ENCODE assay signal across 1 cellular context in the genomic region with DNA sequence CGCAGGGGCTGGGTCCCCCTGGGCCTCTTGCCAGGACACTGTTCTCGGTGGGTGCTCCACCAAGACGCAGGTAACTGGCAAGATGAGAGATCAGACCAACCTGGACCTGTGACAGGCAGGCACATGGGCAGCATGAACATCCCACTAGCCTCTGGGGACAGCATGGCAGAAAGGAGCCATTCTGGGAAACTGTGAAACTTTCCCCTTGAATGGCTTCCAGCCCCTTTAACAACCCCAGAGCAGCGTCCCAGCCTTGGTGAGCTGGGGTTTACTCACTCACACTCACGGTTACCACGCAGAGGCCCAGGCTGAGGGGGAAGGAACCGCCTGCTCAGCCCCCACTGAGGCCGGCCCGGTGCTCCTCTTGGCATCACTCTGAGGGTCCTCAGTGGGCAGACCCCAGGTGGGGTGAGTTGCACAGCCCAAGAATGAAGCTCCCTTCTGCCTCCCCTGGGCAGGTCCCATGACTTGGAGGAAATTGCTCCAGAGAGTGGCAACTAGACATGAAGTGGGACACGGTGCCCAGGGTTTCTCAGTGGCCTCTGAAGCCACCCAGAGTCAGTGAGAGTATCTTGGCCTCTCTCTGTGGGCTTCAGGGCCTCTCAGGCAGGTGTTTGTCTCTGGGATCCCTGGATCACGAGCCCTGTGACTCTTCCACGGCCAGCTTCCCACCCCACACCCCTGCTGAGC.
A peak's percentile ranks its signal among the peaks of the same experiment; 100 is the strongest.
TF ChIP-seq lines count a peak whose summit lies in the region.

No MANE protein-coding gene starts in this region.

TF ChIP-seq in GM12878, 131 proteins besides CTCF, POLR2A, EP300 and RAD21 (continued from another document):
- TF ChIP-seq GATAD2B (conservative IDR thresholded peaks at IDR 0.05; ENCODE audit: low read depth) = no peak; the same call in 1 of the 2 replicates
- TF ChIP-seq NFIC (IDR thresholded peaks at IDR 0.05; ENCODE audit: low read depth, low read length) = no peak
- no peak for TF ChIP-seq KAT2A (conservative IDR thresholded peaks at IDR 0.05; ENCODE audit: control insufficient read depth, low read depth, low read length)
- peak; percentile 38 for TF ChIP-seq MEF2B (IDR thresholded peaks at IDR 0.05; ENCODE audit: partially characterized antibody, poor library complexity, severe bottlenecking)
- TF ChIP-seq NR2F1 (conservative IDR thresholded peaks at IDR 0.05) = no peak
- 0 out of 2 replicates have a peak, but pooled peaks have one; percentile 17 for TF ChIP-seq TCF12 (IDR thresholded peaks at IDR 0.05; ENCODE audit: low read depth, low read length)
- TF ChIP-seq, protein P1, sequence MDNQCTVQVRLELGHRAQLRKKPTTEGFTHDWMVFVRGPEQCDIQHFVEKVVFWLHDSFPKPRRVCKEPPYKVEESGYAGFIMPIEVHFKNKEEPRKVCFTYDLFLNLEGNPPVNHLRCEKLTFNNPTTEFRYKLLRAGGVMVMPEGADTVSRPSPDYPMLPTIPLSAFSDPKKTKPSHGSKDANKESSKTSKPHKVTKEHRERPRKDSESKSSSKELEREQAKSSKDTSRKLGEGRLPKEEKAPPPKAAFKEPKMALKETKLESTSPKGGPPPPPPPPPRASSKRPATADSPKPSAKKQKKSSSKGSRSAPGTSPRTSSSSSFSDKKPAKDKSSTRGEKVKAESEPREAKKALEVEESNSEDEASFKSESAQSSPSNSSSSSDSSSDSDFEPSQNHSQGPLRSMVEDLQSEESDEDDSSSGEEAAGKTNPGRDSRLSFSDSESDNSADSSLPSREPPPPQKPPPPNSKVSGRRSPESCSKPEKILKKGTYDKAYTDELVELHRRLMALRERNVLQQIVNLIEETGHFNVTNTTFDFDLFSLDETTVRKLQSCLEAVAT (IDR thresholded peaks at IDR 0.05) = no peak
- peak; percentile 92; the same call in 1 of the 2 replicates for TF ChIP-seq CHD4 (IDR thresholded peaks at IDR 0.05)
- TF ChIP-seq, protein P2, sequence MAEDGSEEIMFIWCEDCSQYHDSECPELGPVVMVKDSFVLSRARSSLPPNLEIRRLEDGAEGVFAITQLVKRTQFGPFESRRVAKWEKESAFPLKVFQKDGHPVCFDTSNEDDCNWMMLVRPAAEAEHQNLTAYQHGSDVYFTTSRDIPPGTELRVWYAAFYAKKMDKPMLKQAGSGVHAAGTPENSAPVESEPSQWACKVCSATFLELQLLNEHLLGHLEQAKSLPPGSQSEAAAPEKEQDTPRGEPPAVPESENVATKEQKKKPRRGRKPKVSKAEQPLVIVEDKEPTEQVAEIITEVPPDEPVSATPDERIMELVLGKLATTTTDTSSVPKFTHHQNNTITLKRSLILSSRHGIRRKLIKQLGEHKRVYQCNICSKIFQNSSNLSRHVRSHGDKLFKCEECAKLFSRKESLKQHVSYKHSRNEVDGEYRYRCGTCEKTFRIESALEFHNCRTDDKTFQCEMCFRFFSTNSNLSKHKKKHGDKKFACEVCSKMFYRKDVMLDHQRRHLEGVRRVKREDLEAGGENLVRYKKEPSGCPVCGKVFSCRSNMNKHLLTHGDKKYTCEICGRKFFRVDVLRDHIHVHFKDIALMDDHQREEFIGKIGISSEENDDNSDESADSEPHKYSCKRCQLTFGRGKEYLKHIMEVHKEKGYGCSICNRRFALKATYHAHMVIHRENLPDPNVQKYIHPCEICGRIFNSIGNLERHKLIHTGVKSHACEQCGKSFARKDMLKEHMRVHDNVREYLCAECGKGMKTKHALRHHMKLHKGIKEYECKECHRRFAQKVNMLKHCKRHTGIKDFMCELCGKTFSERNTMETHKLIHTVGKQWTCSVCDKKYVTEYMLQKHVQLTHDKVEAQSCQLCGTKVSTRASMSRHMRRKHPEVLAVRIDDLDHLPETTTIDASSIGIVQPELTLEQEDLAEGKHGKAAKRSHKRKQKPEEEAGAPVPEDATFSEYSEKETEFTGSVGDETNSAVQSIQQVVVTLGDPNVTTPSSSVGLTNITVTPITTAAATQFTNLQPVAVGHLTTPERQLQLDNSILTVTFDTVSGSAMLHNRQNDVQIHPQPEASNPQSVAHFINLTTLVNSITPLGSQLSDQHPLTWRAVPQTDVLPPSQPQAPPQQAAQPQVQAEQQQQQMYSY (CRISPR knock-in tag; IDR thresholded peaks at IDR 0.05) = no peak
- TF ChIP-seq, protein P3, sequence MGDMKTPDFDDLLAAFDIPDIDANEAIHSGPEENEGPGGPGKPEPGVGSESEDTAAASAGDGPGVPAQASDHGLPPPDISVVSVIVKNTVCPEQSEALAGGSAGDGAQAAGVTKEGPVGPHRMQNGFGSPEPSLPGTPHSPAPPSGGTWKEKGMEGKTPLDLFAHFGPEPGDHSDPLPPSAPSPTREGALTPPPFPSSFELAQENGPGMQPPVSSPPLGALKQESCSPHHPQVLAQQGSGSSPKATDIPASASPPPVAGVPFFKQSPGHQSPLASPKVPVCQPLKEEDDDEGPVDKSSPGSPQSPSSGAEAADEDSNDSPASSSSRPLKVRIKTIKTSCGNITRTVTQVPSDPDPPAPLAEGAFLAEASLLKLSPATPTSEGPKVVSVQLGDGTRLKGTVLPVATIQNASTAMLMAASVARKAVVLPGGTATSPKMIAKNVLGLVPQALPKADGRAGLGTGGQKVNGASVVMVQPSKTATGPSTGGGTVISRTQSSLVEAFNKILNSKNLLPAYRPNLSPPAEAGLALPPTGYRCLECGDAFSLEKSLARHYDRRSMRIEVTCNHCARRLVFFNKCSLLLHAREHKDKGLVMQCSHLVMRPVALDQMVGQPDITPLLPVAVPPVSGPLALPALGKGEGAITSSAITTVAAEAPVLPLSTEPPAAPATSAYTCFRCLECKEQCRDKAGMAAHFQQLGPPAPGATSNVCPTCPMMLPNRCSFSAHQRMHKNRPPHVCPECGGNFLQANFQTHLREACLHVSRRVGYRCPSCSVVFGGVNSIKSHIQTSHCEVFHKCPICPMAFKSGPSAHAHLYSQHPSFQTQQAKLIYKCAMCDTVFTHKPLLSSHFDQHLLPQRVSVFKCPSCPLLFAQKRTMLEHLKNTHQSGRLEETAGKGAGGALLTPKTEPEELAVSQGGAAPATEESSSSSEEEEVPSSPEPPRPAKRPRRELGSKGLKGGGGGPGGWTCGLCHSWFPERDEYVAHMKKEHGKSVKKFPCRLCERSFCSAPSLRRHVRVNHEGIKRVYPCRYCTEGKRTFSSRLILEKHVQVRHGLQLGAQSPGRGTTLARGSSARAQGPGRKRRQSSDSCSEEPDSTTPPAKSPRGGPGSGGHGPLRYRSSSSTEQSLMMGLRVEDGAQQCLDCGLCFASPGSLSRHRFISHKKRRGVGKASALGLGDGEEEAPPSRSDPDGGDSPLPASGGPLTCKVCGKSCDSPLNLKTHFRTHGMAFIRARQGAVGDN (IDR thresholded peaks at IDR 0.05) = peak; percentile 30; the same call in 1 of the 2 replicates
- TF ChIP-seq SIX5 (IDR thresholded peaks at IDR 0.05; ENCODE audit: low read depth, low read length, severe bottlenecking) = no peak
